8 cellular contexts compared by ENCODE assay signal in genomic region chr11:62025429-62026105, GRCh38. TPM values are rescaled to one million over a fixed set of nuclear protein-coding genes. Genes with fewer than 3 reads are reported as not detected.
DNase-seq lines count a peak whose midpoint lies in the region; ATAC-seq and TF ChIP-seq lines count a peak whose summit lies in the region.

No MANE protein-coding gene starts in this region.

- H3K27me3 ChIP-seq in esophagus (ENCODE audit: control insufficient read depth in 1 of 2, insufficient read depth in 2 of 2, low read length in 2 of 2): no peaks in the 10 kb centered on the region

- H3K4me1 ChIP-seq in esophagus (ENCODE audit: control insufficient read depth in 2 of 2, insufficient read depth in 2 of 2, low read length in 1 of 2): peaks cover 0 to 3% of the 10 kb centered on the region in 2 donors

- H3K4me3 ChIP-seq in AG09309 (ENCODE audit: control insufficient read depth, low read depth, low read length) (peak overlapping the region; percentile 11), esophagus (ENCODE audit: low read depth in 1 of 2, low read length in 2 of 2) (no peak overlapping the region)

- peaks cover 0 to 2% of the 10 kb centered on the region in 2 donors for H3K9me3 ChIP-seq in esophagus (ENCODE audit: control insufficient read depth in 2 of 2, insufficient read depth in 1 of 2, low read depth in 1 of 2, low read length in 1 of 2)

- peak; percentile 95 for DNase-seq in AG09309 (ENCODE audit: low read depth)
- DNase-seq in NCI-H146 treated with DMSO at 0.1 percent for 48 hours (lab: John Stamatoyannopoulos, UW; ENCODE audit: unreplicated experiment): peak; percentile 22
- DNase-seq in activated CD8-positive, alpha-beta memory T cell treated with anti-CD3 and anti-CD28 coated beads for 48 hours (ENCODE audit: low read depth in 2 of 3, low spot score in 2 of 3): peak; percentile 5 to 24 (median 12)
- peak; percentile 32 for DNase-seq in occipital lobe (lab: John Stamatoyannopoulos, UW)
- peak; percentile 30 for DNase-seq in superior temporal gyrus (ENCODE audit: extremely low spot score)
- DNase-seq in DMS53 treated with DMSO at 0.1 percent for 48 hours (lab: John Stamatoyannopoulos, UW; ENCODE audit: unreplicated experiment): no peak

- WGBS in esophagus, 2 donors: 10 to 19% methylated on average over 13 of the region's 13 CpGs

- H3K27ac ChIP-seq in esophagus (ENCODE audit: low read depth in 2 of 2, low read length in 1 of 2): peak overlapping the region; percentile 83 to 97

- TF ChIP-seq CTCF in AG09309 (IDR thresholded peaks at IDR 0.05; ENCODE audit: control insufficient read depth, insufficient read depth, low read depth, low read length, missing control alignments): no peak

- ATAC-seq in GM21576 (IDR thresholded peaks at IDR 0.05; ENCODE audit: unreplicated experiment): peak; percentile 71

- H3K36me3 ChIP-seq in esophagus (ENCODE audit: control insufficient read depth in 2 of 2, insufficient read depth in 2 of 2, low read length in 1 of 2): no peaks in the 10 kb centered on the region

RNA-seq across cellular contexts. Expression of gene FTH1, which starts 58.1 kb away (rescaled TPM):
- 1,000 to 10,000 TPM; 3,491 to 8,500 TPM for polyA plus RNA-seq in esophagus
- total RNA-seq in occipital lobe: 252 TPM
